21 cellular contexts compared by ENCODE assay signal in the genomic region with DNA sequence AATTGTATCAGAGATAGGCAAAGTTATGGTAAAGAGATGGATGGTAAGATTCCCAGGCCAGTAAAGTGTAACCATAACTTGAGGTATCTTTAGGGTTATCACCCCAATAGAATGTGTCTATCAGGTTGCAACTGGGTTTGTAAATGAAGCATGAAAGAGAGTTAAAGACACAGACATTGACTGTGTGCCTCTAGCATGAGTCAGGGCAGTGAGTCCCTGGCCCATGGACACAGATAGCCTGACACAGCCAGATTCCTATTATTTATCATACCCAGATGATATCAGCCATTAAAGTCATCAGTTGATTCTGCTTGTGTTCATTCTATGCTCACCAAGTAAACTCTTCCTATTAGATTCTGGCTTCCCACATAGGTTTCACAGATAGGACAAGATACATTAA.
"Had no signal": no experiment of that assay in that cellular context is flagged by ENCODE, and none has a peak within 500 bp of the region (broad histone marks: within the 10 kb centered on the region; RNA-seq: fewer than 3 reads in every experiment).

No MANE protein-coding gene starts in this region.

- H3K4me1 ChIP-seq: adrenal gland, breast epithelium, colonic mucosa, pancreas, psoas muscle, uterus had no signal

- H3K27ac ChIP-seq: adrenal gland, breast epithelium, neutrophil, pancreas, psoas muscle, skin epidermis, tibial artery, uterus had no signal

- H3K4me3 ChIP-seq: adrenal gland, breast epithelium, colonic mucosa, pancreas, psoas muscle, skin epidermis, tibial artery, uterus had no signal

- DNase-seq: activated CD4-positive, alpha-beta T cell treated with anti-CD3 and anti-CD28 coated beads for 1 hour; activated CD4-positive, alpha-beta T cell treated with anti-CD3 and anti-CD28 coated beads, Interleukin-2, amount 50 U/mL, for 1 hour; activated T-cell treated with anti-CD3 and anti-CD28 coated beads, Interleukin-2, amount 50 U/mL, for 1 hour; adrenal gland; colonic mucosa; hippocampal formation; left ventricle myocardium superior; mammary epithelial cell; pancreas; psoas muscle; right cardiac atrium; stimulated activated CD4-positive, alpha-beta T cell treated with anti-CD3 and anti-CD28 coated beads, Interleukin-2, amount 100 ng/mL, for 24 hours; stimulated activated naive CD8-positive, alpha-beta T cell treated with anti-CD3 and anti-CD28 coated beads, Interleukin-15, amount 100 ng/mL, for 72 hours; T-cell; tibial artery; uterus had no signal

- H3K9me3 ChIP-seq: adrenal gland, breast epithelium, colonic mucosa, neutrophil, pancreas, psoas muscle, tibial artery, uterus had no signal

- FAIRE-seq: astrocyte, pancreas, TTC549 had no signal

- H3K36me3 ChIP-seq: adrenal gland, breast epithelium, colonic mucosa, neutrophil, pancreas, tibial artery, uterus had no signal

- H3K27me3 ChIP-seq: adrenal gland, breast epithelium, colonic mucosa, neutrophil, pancreas, tibial artery, uterus had no signal
